ENCODE assay signal across 7 cellular contexts in genomic region chr5:35618297-35618636, GRCh38. TPM values are rescaled to one million over a fixed set of nuclear protein-coding genes. Genes with fewer than 3 reads are reported as not detected.
DNase-seq lines count a peak whose midpoint lies in the region; ATAC-seq, FAIRE-seq and TF ChIP-seq lines count a peak whose summit lies in the region.

No MANE protein-coding gene starts in this region.

- H3K4me3 ChIP-seq in adrenal gland (peak overlapping the region; percentile 71 to 86 (median 78)), stomach smooth muscle (ENCODE audit: low read length in 2 of 2) (peak overlapping the region; percentile 73 to 89)

- TF ChIP-seq POLR2A in adrenal gland (IDR thresholded peaks at IDR 0.05), result no peak

- H3K9ac ChIP-seq in stomach smooth muscle (ENCODE audit: low read length in 2 of 2), result peak overlapping the region; percentile 61 to 72

- H3K4me1 ChIP-seq in adrenal gland (replicated peaks in 1 of 2) (no peaks in the 10 kb centered on the region), stomach smooth muscle (ENCODE audit: control insufficient read depth, insufficient read depth, low read length) (no peaks in the 10 kb centered on the region)

- H3K36me3 ChIP-seq in adrenal gland (replicated peaks in 1 of 2) (no peaks in the 10 kb centered on the region), stomach smooth muscle (ENCODE audit: control insufficient read depth in 2 of 2, insufficient read depth in 2 of 2, low read length in 2 of 2) (no peaks in the 10 kb centered on the region)

- FAIRE-seq in HTR-8/SVneo (lab: Jason Lieb, UNC), result no peak

- 0 to 3% (median 2%) methylated on average over 3 to 5 of the region's 5 CpGs for WGBS in adrenal gland, 4 donors

- no peak for ATAC-seq in HG03342 (IDR thresholded peaks at IDR 0.05; ENCODE audit: unreplicated experiment)

- no peaks in the 10 kb centered on the region for H3K27me3 ChIP-seq in adrenal gland
- no peaks in the 10 kb centered on the region for H3K27me3 ChIP-seq in stomach smooth muscle (ENCODE audit: control insufficient read depth in 1 of 2, insufficient read depth in 2 of 2, low read length in 2 of 2)

- DNase-seq in HTR-8/SVneo (ENCODE audit: insufficient read length, low spot score) (peak; percentile 35), adrenal gland (no peak), kidney glomerular epithelial cell (lab: John Stamatoyannopoulos, UW) (peak; percentile 17), NCI-H345 treated with DMSO at 0.1 percent for 48 hours (lab: John Stamatoyannopoulos, UW; ENCODE audit: unreplicated experiment) (no peak), NCI-H2029 treated with DMSO at 0.1 percent for 48 hours (lab: John Stamatoyannopoulos, UW) (no peak)

- H3K27ac ChIP-seq in adrenal gland (peak overlapping the region in 1 of 5 donors; percentile 42), stomach smooth muscle (ENCODE audit: low read length) (no peak overlapping the region)

- intact Hi-C loops in adrenal gland (cut with DNase I), result no loop called here

- H3K9me3 ChIP-seq in adrenal gland (replicated peaks in 1 of 3) (no peaks in the 10 kb centered on the region), stomach smooth muscle (ENCODE audit: control insufficient read depth in 2 of 2, low read length in 2 of 2) (peaks cover 0 to 2% of the 10 kb centered on the region in 2 donors)

- no peak for TF ChIP-seq CTCF in adrenal gland (IDR thresholded peaks at IDR 0.05)

RNA-seq across cellular contexts. Expression of gene SPEF2, which starts 0.6 kb away (rescaled TPM):
- 10 to 100 TPM in 3 of 8 donors, 1 to 10 TPM in 5; 3.3 to 19.7 (median 8.8) TPM for total RNA-seq in adrenal gland
- 1 to 10 TPM; 5.2 to 7.6 (median 6.6) TPM for polyA plus RNA-seq in adrenal gland

Comparison
In these comparisons a context has a peak if more than half of its experiments do, and no peak if none do; other contexts are left out.
1. DNase-seq: peak in HTR-8/SVneo (single experiment) and kidney glomerular epithelial cell (single experiment); none in adrenal gland (0 of 7), NCI-H345 treated with DMSO at 0.1 percent for 48 hours (single experiment) and NCI-H2029 treated with DMSO at 0.1 percent for 48 hours (single experiment).